Comparison of ENCODE assay signal across 8 cellular contexts in the genomic region with DNA sequence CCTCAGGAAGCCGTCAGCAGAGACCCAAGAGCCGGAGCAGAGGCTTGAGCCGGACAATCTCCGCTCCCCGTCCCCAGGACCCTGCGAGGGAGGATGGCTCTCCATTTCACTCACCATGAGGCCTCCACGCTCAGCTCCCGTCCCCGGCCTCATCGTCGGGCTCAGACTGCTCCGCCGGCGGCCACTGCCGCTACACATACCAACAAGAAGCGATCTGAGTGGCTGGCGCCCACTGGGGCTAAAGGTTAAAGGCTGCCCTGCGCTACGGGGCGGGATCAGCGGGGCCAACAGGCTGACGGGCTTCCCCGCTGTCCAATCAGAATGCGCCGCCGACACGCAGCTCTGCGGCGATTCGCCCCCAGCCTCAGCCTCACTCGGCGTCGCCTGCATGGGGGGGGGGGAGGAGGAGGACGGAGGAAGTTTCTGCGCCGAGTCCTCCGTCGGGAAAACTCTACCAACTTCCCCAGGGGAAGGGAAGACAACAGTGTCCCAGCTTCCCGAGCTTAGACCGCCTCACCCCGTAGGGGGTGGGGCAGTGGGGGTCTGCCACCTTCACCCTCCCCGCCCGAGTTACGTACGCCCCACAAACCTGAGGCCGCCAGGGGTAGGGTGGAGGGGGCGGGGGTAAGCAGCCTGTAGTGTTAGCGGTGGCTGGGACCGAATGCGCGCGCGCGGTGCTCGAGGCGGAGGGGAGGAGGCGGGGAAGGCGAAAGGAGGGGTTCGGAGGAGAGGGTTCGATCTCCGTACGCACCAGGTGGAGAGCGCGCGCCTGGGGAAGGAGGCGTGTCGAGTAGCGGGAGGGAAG. TPM values are rescaled to one million over a fixed set of nuclear protein-coding genes. Genes with fewer than 3 reads are reported as not detected.
A peak's percentile ranks its signal among the peaks of the same experiment; 100 is the strongest.
DNase-seq lines count a peak whose midpoint lies in the region; ATAC-seq, FAIRE-seq and TF ChIP-seq lines count a peak whose summit lies in the region.

A gene (minus strand): TSS at position 220 of the 805 bp plus-strand sequence. CDS start 22 bp downstream, at position 198.

- H3K27me3 ChIP-seq in Loucy (ENCODE audit: insufficient read depth, low read length, poor library complexity, severe bottlenecking) = no peaks in the 10 kb centered on the region

- peaks cover 36 to 53% of the 10 kb centered on the region in 2 donors for H3K4me1 Mint-ChIP-seq in natural killer cell treated with Interleukin-12 subunit alpha and Interleukin-12 subunit beta and Interleukin-15 and Interleukin-18, amount 100 ng/mL, for 72 hours (ENCODE audit: low read depth in 2 of 2)

- peak within 1 kb of the TSS; percentile 87 for H3K9ac ChIP-seq in Loucy (ENCODE audit: low read depth, low read length, poor library complexity, severe bottlenecking)

- no peaks in the 10 kb centered on the region for H3K9me3 ChIP-seq in Loucy (ENCODE audit: insufficient read depth, low read depth, low read length)

- no peak for TF ChIP-seq CTCF in Loucy (conservative IDR thresholded peaks at IDR 0.05; ENCODE audit: low read length)

- peak; percentile 98 for DNase-seq in EL
- peak; percentile 74 for DNase-seq in H54 (ENCODE audit: insufficient read length, low spot score)
- DNase-seq in activated T-helper 9 cell treated with anti-CD3 and anti-CD28 coated beads, Interleukin-2, amount 50 U/mL, for 16 hours (ENCODE audit: low read depth) = peak; percentile 98
- peak; percentile 97 for DNase-seq in fibroblast of peridontal ligament (ENCODE audit: extremely low read depth)
- DNase-seq in natural killer cell treated with Interleukin-12 subunit alpha and Interleukin-12 subunit beta and Interleukin-15 and Interleukin-18, amount 100 ng/mL, for 72 hours (ENCODE audit: low spot score) = peak; percentile 99
- peak; percentile 98 for DNase-seq in stimulated activated naive CD8-positive, alpha-beta T cell treated with anti-CD3 and anti-CD28 coated beads, Interleukin-15, Interleukin-2, amounts not matched to agents 100 U/mL and 50 U/mL, for 24 hours

- H3K79me2 ChIP-seq in Loucy (ENCODE audit: insufficient read depth, low read length) = peaks cover 85% of the 10 kb centered on the region

- TF ChIP-seq POLR2A in H54 (IDR thresholded peaks at IDR 0.05; ENCODE audit: low read depth, low read length) (peak; percentile 64), Raji (IDR thresholded peaks at IDR 0.05; ENCODE audit: insufficient read depth, low read depth, low read length) (peak; percentile 86)

- H2AFZ ChIP-seq in Loucy (ENCODE audit: low read length) = peak within 1 kb of the TSS; percentile 96

- H3K4me1 ChIP-seq in Loucy (ENCODE audit: insufficient read depth, low read length, poor library complexity, severe bottlenecking) = peaks cover 62% of the 10 kb centered on the region

- peaks cover 28% of the 10 kb centered on the region for H3K36me3 Mint-ChIP-seq in natural killer cell treated with Interleukin-12 subunit alpha and Interleukin-12 subunit beta and Interleukin-15 and Interleukin-18, amount 100 ng/mL, for 72 hours

- H4K20me1 ChIP-seq in Loucy (ENCODE audit: insufficient read depth, low read length, poor library complexity, severe bottlenecking) = peaks cover 82% of the 10 kb centered on the region

- H3K36me3 ChIP-seq in Loucy (ENCODE audit: insufficient read depth, low read length) = peaks cover 13% of the 10 kb centered on the region; the same call in 1 of the 2 replicates

- H3K27ac Mint-ChIP-seq in natural killer cell treated with Interleukin-12 subunit alpha and Interleukin-12 subunit beta and Interleukin-15 and Interleukin-18, amount 100 ng/mL, for 72 hours = peak within 1 kb of the TSS; percentile 93 to 96

- H3K4me2 ChIP-seq in Loucy (ENCODE audit: low read depth, low read length, poor library complexity, severe bottlenecking) = peak within 1 kb of the TSS; percentile 95

- H3K9me2 ChIP-seq in Loucy (replicated peaks; ENCODE audit: low read depth, low read length) = no peaks in the 10 kb centered on the region

- H3K9me3 Mint-ChIP-seq in natural killer cell treated with Interleukin-12 subunit alpha and Interleukin-12 subunit beta and Interleukin-15 and Interleukin-18, amount 100 ng/mL, for 72 hours = no peaks in the 10 kb centered on the region

- FAIRE-seq in H54 (lab: Jason Lieb, UNC) = peak; percentile 93

- H3K27me3 Mint-ChIP-seq in natural killer cell treated with Interleukin-12 subunit alpha and Interleukin-12 subunit beta and Interleukin-15 and Interleukin-18, amount 100 ng/mL, for 72 hours = no peaks in the 10 kb centered on the region

- H3K4me3 Mint-ChIP-seq in natural killer cell treated with Interleukin-12 subunit alpha and Interleukin-12 subunit beta and Interleukin-15 and Interleukin-18, amount 100 ng/mL, for 72 hours = peak within 1 kb of the TSS; percentile 100

- H3F3A ChIP-seq in Loucy (ENCODE audit: low read depth) = no peaks in the 10 kb centered on the region

- ATAC-seq in natural killer cell treated with Interleukin-12 subunit alpha and Interleukin-12 subunit beta and Interleukin-15 and Interleukin-18, amount 100 ng/mL, for 72 hours = peak; percentile 86 to 90
- ATAC-seq in stimulated activated naive CD8-positive, alpha-beta T cell treated with anti-CD3 and anti-CD28 coated beads, Interleukin-15, Interleukin-2, amounts not matched to agents 100 U/mL and 50 U/mL, for 24 hours = peak; percentile 85

- peak within 1 kb of the TSS; percentile 93 for H3K4me3 ChIP-seq in Loucy (ENCODE audit: low read length, poor library complexity, severe bottlenecking)

RNA-seq across cellular contexts. Expression of the gene that starts here (rescaled TPM):
- 100 to 1,000 TPM; 124 to 150 TPM for total RNA-seq in natural killer cell treated with Interleukin-12 subunit alpha and Interleukin-12 subunit beta and Interleukin-15 and Interleukin-18, amount 100 ng/mL, for 72 hours

Comparison
In these comparisons a context has a peak if more than half of its experiments do, and no peak if none do; other contexts are left out.
1. Peak in every context shown above with its lines: DNase-seq, ATAC-seq and H3K4me3 ChIP-seq.